ENCODE assay signal across 8 cellular contexts in the genomic region with DNA sequence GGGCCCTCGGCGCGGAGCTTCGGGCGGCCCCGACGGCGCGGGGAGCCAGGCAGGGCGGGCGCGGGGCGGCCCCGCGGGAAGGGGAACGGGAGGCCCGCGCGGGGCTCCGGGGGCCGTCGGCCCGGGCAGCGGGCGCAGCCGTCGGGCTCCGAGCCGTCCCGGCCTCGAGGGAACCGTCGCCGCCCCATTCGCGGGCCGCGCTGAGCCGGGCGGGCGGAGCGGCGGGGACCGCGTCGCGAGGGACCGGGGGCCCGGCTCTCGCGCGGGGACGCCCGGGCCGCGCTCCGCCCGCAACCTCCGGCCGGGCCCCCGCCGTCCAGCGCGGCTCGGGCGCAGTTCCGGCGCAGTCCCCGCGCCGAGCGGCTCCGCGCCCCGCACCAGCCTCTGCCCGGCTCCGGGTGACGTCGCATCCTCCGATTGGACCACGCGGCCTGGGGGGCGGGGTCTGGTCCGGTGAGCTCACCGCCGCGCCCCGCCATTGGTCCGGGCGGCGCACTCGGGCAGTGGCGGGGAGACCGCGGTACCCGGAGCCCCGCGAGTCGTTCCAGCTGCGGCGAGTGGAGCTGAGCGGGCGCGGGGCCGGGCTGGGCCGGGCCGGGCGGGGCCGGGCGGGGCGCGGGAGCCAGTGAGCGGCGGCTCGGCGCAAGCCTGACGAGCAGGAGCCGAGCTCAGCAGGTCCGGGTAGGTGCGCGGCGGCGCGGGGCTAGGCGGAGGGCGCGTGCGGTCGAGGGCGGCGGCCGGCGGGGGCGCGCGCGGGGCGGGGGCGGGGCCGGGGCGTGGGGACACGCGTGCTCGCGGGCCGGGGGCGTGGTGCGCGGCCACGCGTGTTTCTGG.
A peak's percentile ranks its signal among the peaks of the same experiment; 100 is the strongest.
DNase-seq lines count a peak whose midpoint lies in the region; ATAC-seq, FAIRE-seq and TF ChIP-seq lines count a peak whose summit lies in the region.

No MANE protein-coding gene starts in this region.

- peak overlapping the region in 1 of 3 donors; percentile 78 for H3K27ac Mint-ChIP-seq in IgD-negative memory B cell
- H3K27ac Mint-ChIP-seq in activated naive CD4-positive, alpha-beta T cell treated with anti-CD3 and anti-CD28 coated beads for 36 hours = no peak overlapping the region

- ATAC-seq in GM21528 (IDR thresholded peaks at IDR 0.05; ENCODE audit: low FRiP score, unreplicated experiment) (peak; percentile 94), pancreas (peak; percentile 98 to 99 (median 98))

- intact Hi-C loops in activated naive CD4-positive, alpha-beta T cell treated with anti-CD3 and anti-CD28 coated beads for 36 hours (cut with micrococcal nuclease) = no loop called here
- intact Hi-C loops in pancreas (cut with DNase I) (no loop called here), testis (cut with DNase I; ENCODE audit: low total_unique reads) (no loop called here)

- CTCF ChIA-PET in activated naive CD4-positive, alpha-beta T cell treated with anti-CD3 and anti-CD28 coated beads for 36 hours (lab: Charles Lee) = interaction anchor here (1.0 to 2.9 kb wide), 3 partner anchors 25 to 49 kb away, joined by 3 to 20 read pairs (median 5); no protein-coding TSS in a partner anchor

- in situ Hi-C loops in Caki2 (cut with HindIII; ENCODE audit: low pct_unique_long_range_greater_than_20kb, low sequenced_read_pairs) = no loop called here

- H3K36me3 ChIP-seq in pancreas (no peaks in the 10 kb centered on the region), testis (ENCODE audit: low read depth, missing control alignments) (no peaks in the 10 kb centered on the region)

- H3K27ac ChIP-seq in pancreas (no peak overlapping the region), testis (no peak overlapping the region)

- H3K27me3 ChIP-seq in pancreas = no peaks in the 10 kb centered on the region
- no peaks in the 10 kb centered on the region for H3K27me3 ChIP-seq in testis

- peak overlapping the region in 3 of 4 donors; percentile 54 to 78 (median 72) for H3K4me3 Mint-ChIP-seq in IgD-negative memory B cell
- H3K4me3 Mint-ChIP-seq in activated naive CD4-positive, alpha-beta T cell treated with anti-CD3 and anti-CD28 coated beads for 36 hours = peak overlapping the region; percentile 68

- 2 to 3% methylated on average over 56 to 151 of the region's 151 CpGs for WGBS in pancreas, 2 donors
- 2% methylated on average over 33 of the region's 151 CpGs; no CpG with 5 or more reads in 1 of the 2 donors for WGBS in testis, 2 donors

- TF ChIP-seq POLR2A in testis (IDR thresholded peaks at IDR 0.05) = no peak

- peaks cover 15% of the 10 kb centered on the region for H3K27me3 Mint-ChIP-seq in IgD-negative memory B cell
- peaks cover 43% of the 10 kb centered on the region for H3K27me3 Mint-ChIP-seq in activated naive CD4-positive, alpha-beta T cell treated with anti-CD3 and anti-CD28 coated beads for 36 hours (ENCODE audit: low read depth)

- no peak for FAIRE-seq in pancreas (lab: Jason Lieb, UNC)

- peaks cover 6% of the 10 kb centered on the region in 3 donors for H3K4me1 Mint-ChIP-seq in IgD-negative memory B cell
- H3K4me1 Mint-ChIP-seq in activated naive CD4-positive, alpha-beta T cell treated with anti-CD3 and anti-CD28 coated beads for 36 hours (ENCODE audit: low read depth) = peaks cover 10% of the 10 kb centered on the region

- no peaks in the 10 kb centered on the region for H3K9me3 Mint-ChIP-seq in IgD-negative memory B cell
- H3K9me3 Mint-ChIP-seq in activated naive CD4-positive, alpha-beta T cell treated with anti-CD3 and anti-CD28 coated beads for 36 hours = no peaks in the 10 kb centered on the region

- H3K4me3 ChIP-seq in pancreas = peak overlapping the region in 3 of 4 donors; percentile 21 to 53 (median 42)
- H3K4me3 ChIP-seq in testis = peak overlapping the region; percentile 55 to 58

- H3K9me3 ChIP-seq in pancreas (no peaks in the 10 kb centered on the region), testis (no peaks in the 10 kb centered on the region)

- no peaks in the 10 kb centered on the region for H3K36me3 Mint-ChIP-seq in IgD-negative memory B cell
- no peaks in the 10 kb centered on the region for H3K36me3 Mint-ChIP-seq in activated naive CD4-positive, alpha-beta T cell treated with anti-CD3 and anti-CD28 coated beads for 36 hours (ENCODE audit: low read depth)

- H3K4me1 ChIP-seq in pancreas (no peaks in the 10 kb centered on the region), testis (no peaks in the 10 kb centered on the region)

- peak; percentile 86 for DNase-seq in Caki2 (ENCODE audit: low read depth)
- peak; percentile 80 for DNase-seq in SK-N-DZ (ENCODE audit: low spot score)
- DNase-seq in activated naive CD4-positive, alpha-beta T cell treated with anti-CD3 and anti-CD28 coated beads for 36 hours = peak; percentile 94
- peak; percentile 99 for DNase-seq in germinal center (ENCODE audit: low spot score)
- DNase-seq in pancreas = peak; percentile 91 to 98 (median 95)
- DNase-seq in testis = peak; percentile 97

- no peak for TF ChIP-seq CTCF in pancreas (IDR thresholded peaks at IDR 0.05)
- no peak for TF ChIP-seq CTCF in testis (IDR thresholded peaks at IDR 0.05)
